In genomic region chr1:118918230-118918939, GRCh38 we compare ENCODE assay signal across 13 cellular contexts.
DNase-seq lines count a peak whose midpoint lies in the region; ATAC-seq and TF ChIP-seq lines count a peak whose summit lies in the region.
"Had no signal": no experiment of that assay in that cellular context is flagged by ENCODE, and none has a peak within 500 bp of the region (broad histone marks: within the 10 kb centered on the region; RNA-seq: fewer than 3 reads in every experiment).

No MANE protein-coding gene starts in this region.

- peak overlapping the region; percentile 17; the same call in 1 of the 2 replicates for H2AFZ ChIP-seq in OCI-LY7 (ENCODE audit: low read length)

- H3K27me3 ChIP-seq in CD4-positive, alpha-beta memory T cell (ENCODE audit: insufficient read depth, low read length) = no peaks in the 10 kb centered on the region
- H3K27me3 ChIP-seq: BE2C had no signal

- TF ChIP-seq CTCF in OCI-LY7 (conservative IDR thresholded peaks at IDR 0.05; ENCODE audit: low read length) = no peak

- POLR2A ChIA-PET in OCI-LY7 (lab: Charles Lee) = no interaction called here
- POLR2A ChIA-PET in CD4-positive, alpha-beta memory T cell (lab: Charles Lee; ENCODE audit: partially characterized antibody) = no interaction called here

- H3K4me1 ChIP-seq in OCI-LY7 (ENCODE audit: insufficient read depth, low read length, poor library complexity, severe bottlenecking) = peaks cover 15% of the 10 kb centered on the region
- no peaks in the 10 kb centered on the region for H3K4me1 ChIP-seq in CD4-positive, alpha-beta memory T cell (ENCODE audit: insufficient read depth, low read length)
- H3K4me1 ChIP-seq: BE2C had no signal

- no peaks in the 10 kb centered on the region for H3K36me3 Mint-ChIP-seq in activated naive CD4-positive, alpha-beta T cell treated with anti-CD3 and anti-CD28 coated beads, Interleukin-2, amount 50 U/mL, for 72 hours
- no peaks in the 10 kb centered on the region for H3K36me3 Mint-ChIP-seq in CD4-positive, alpha-beta memory T cell

- CTCF ChIA-PET in OCI-LY7 (lab: Charles Lee; ENCODE audit: unreplicated experiment) = no interaction called here
- CTCF ChIA-PET in CD4-positive, alpha-beta memory T cell (lab: Charles Lee; ENCODE audit: partially characterized antibody) = no interaction called here

- H3K4me1 Mint-ChIP-seq in CD4-positive, alpha-beta memory T cell = no peaks in the 10 kb centered on the region

- DNase-seq in OCI-LY7 (ENCODE audit: low spot score) (peak; percentile 50), NCI-H1105 (lab: John Stamatoyannopoulos, UW) (no peak), NCI-H524 (lab: John Stamatoyannopoulos, UW) (no peak)
- DNase-seq in activated naive CD4-positive, alpha-beta T cell treated with anti-CD3 and anti-CD28 coated beads, Interleukin-2, amount 50 U/mL, for 72 hours (ENCODE audit: low spot score in 2 of 2) = no peak
- DNase-seq in CD4-positive, alpha-beta memory T cell = no peak
- DNase-seq: activated CD8-positive, alpha-beta T cell treated with anti-CD3 and anti-CD28 coated beads for 36 hours; BE2C; effector memory CD8-positive, alpha-beta T cell; NCI-H2227 treated with DMSO at 0.1 percent for 48 hours had no signal

- H3K4me3 ChIP-seq in OCI-LY7 (ENCODE audit: low read depth, low read length, poor library complexity, severe bottlenecking) = peak overlapping the region; percentile 6
- no peak overlapping the region for H3K4me3 ChIP-seq in CD4-positive, alpha-beta memory T cell (ENCODE audit: low read length in 2 of 2)

- H3K4me2 ChIP-seq in OCI-LY7 (ENCODE audit: low read length) = peak overlapping the region; percentile 46

- no peak overlapping the region for H3K4me3 Mint-ChIP-seq in CD4-positive, alpha-beta memory T cell
- H3K4me3 Mint-ChIP-seq: activated CD8-positive, alpha-beta T cell treated with anti-CD3 and anti-CD28 coated beads for 36 hours; effector memory CD8-positive, alpha-beta T cell had no signal

- intact Hi-C loops in OCI-LY7 (cut with micrococcal nuclease; ENCODE audit: unreplicated experiment) = no loop called here
- intact Hi-C loops in CD4-positive, alpha-beta memory T cell (cut with micrococcal nuclease) = no loop called here

- no peaks in the 10 kb centered on the region for H3K9me2 ChIP-seq in OCI-LY7 (ENCODE audit: insufficient read depth, low read length)

- no peak overlapping the region for H3K27ac Mint-ChIP-seq in activated naive CD4-positive, alpha-beta T cell treated with anti-CD3 and anti-CD28 coated beads, Interleukin-2, amount 50 U/mL, for 72 hours
- no peak overlapping the region for H3K27ac Mint-ChIP-seq in CD4-positive, alpha-beta memory T cell
- H3K27ac Mint-ChIP-seq: activated CD8-positive, alpha-beta T cell treated with anti-CD3 and anti-CD28 coated beads for 36 hours; effector memory CD8-positive, alpha-beta T cell had no signal

- no peaks in the 10 kb centered on the region for H3K27me3 Mint-ChIP-seq in CD4-positive, alpha-beta memory T cell
- H3K27me3 Mint-ChIP-seq: activated CD8-positive, alpha-beta T cell treated with anti-CD3 and anti-CD28 coated beads for 36 hours had no signal

- H3K36me3 ChIP-seq in OCI-LY7 (ENCODE audit: insufficient read depth, low read length) = no peaks in the 10 kb centered on the region
- no peaks in the 10 kb centered on the region for H3K36me3 ChIP-seq in CD4-positive, alpha-beta memory T cell (ENCODE audit: insufficient read depth, low read length)
- H3K36me3 ChIP-seq: BE2C had no signal

- H3K79me2 ChIP-seq in OCI-LY7 (ENCODE audit: insufficient read depth, low read depth, low read length) = no peaks in the 10 kb centered on the region

- BruUV-seq in OCI-LY7 (replicated peaks; lab: Mats Ljungman, UMichigan) = no TSS peak

- no peak overlapping the region for H3K27ac ChIP-seq in OCI-LY7 (ENCODE audit: low read depth, low read length, poor library complexity, severe bottlenecking)
- no peak overlapping the region for H3K27ac ChIP-seq in CD4-positive, alpha-beta memory T cell (ENCODE audit: low read depth, low read length)

- peaks cover 9 to 17% of the 10 kb centered on the region in 2 donors for H3K9me3 Mint-ChIP-seq in activated naive CD4-positive, alpha-beta T cell treated with anti-CD3 and anti-CD28 coated beads, Interleukin-2, amount 50 U/mL, for 72 hours
- peaks cover 0 to 11% (median 2%) of the 10 kb centered on the region in 8 donors for H3K9me3 Mint-ChIP-seq in CD4-positive, alpha-beta memory T cell
- H3K9me3 Mint-ChIP-seq: activated CD8-positive, alpha-beta T cell treated with anti-CD3 and anti-CD28 coated beads for 36 hours had no signal

- ATAC-seq in GM18517 (IDR thresholded peaks at IDR 0.05; ENCODE audit: unreplicated experiment) (peak; percentile 62), GM21381 (IDR thresholded peaks at IDR 0.05; ENCODE audit: unreplicated experiment) (peak; percentile 66), HG03025 (IDR thresholded peaks at IDR 0.05; ENCODE audit: low FRiP score, unreplicated experiment) (peak; percentile 79)
- ATAC-seq in activated naive CD4-positive, alpha-beta T cell treated with anti-CD3 and anti-CD28 coated beads, Interleukin-2, amount 50 U/mL, for 72 hours = no peak
- ATAC-seq: activated CD8-positive, alpha-beta T cell treated with anti-CD3 and anti-CD28 coated beads for 36 hours; effector memory CD8-positive, alpha-beta T cell; SK-N-SH treated with all-trans-retinoic acid at 6 μM for 48 hours had no signal

- H4K20me1 ChIP-seq in OCI-LY7 (ENCODE audit: insufficient read depth, low read length) = no peaks in the 10 kb centered on the region

- H3K9me3 ChIP-seq in OCI-LY7 (ENCODE audit: low read length) = no peaks in the 10 kb centered on the region
- no peaks in the 10 kb centered on the region for H3K9me3 ChIP-seq in CD4-positive, alpha-beta memory T cell (ENCODE audit: control insufficient read depth in 1 of 2, low read length in 2 of 2)
- H3K9me3 ChIP-seq: BE2C had no signal

Comparison
In these comparisons a context has a peak if more than half of its experiments do, and no peak if none do; other contexts are left out.
1. ATAC-seq: peak in GM18517 (single experiment), GM21381 (single experiment) and HG03025 (single experiment); none in activated naive CD4-positive, alpha-beta T cell treated with anti-CD3 and anti-CD28 coated beads, Interleukin-2, amount 50 U/mL, for 72 hours (0 of 2).